In genomic region chr3:129119365-129120100, GRCh38 we compare ENCODE assay signal across 8 cellular contexts. TPM values are rescaled to one million over a fixed set of nuclear protein-coding genes. Genes with fewer than 3 reads are reported as not detected.
DNase-seq lines count a peak whose midpoint lies in the region; ATAC-seq, FAIRE-seq and TF ChIP-seq lines count a peak whose summit lies in the region.

No MANE protein-coding gene starts in this region.

- H3K4me3 Mint-ChIP-seq in progenitor cell of endocrine pancreas (ENCODE audit: low read depth): peak overlapping the region; percentile 88

- H3K9ac ChIP-seq in GM23248 (peak overlapping the region; percentile 92), SU-DHL-6 (ENCODE audit: low read length) (peak overlapping the region; percentile 28; the same call in 1 of the 2 replicates)

- H3K9me3 Mint-ChIP-seq in progenitor cell of endocrine pancreas (ENCODE audit: low read depth): no peaks in the 10 kb centered on the region

- H3K9me2 ChIP-seq in GM23248 (ENCODE audit: insufficient read depth) (no peaks in the 10 kb centered on the region), SU-DHL-6 (replicated peaks; ENCODE audit: insufficient read depth, low read length) (no peaks in the 10 kb centered on the region)

- FAIRE-seq in RCC 7860 (lab: Jason Lieb, UNC): no peak

- intact Hi-C loops in esophagus muscularis mucosa (cut with DNase I): no loop called here

- H3K4me2 ChIP-seq in GM23248 (ENCODE audit: unreplicated experiment): peak overlapping the region; percentile 87
- H3K4me2 ChIP-seq in SU-DHL-6 (ENCODE audit: low read depth, low read length, poor library complexity, severe bottlenecking): no peak overlapping the region

- no peaks in the 10 kb centered on the region for H3K27me3 ChIP-seq in GM23248 (replicated peaks; ENCODE audit: insufficient read depth)
- H3K27me3 ChIP-seq in SU-DHL-6 (ENCODE audit: low read length): no peaks in the 10 kb centered on the region
- no peaks in the 10 kb centered on the region for H3K27me3 ChIP-seq in esophagus muscularis mucosa

- peak overlapping the region; percentile 96 for H3K27ac Mint-ChIP-seq in progenitor cell of endocrine pancreas

- no peaks in the 10 kb centered on the region for H3K9me3 ChIP-seq in GM23248 (ENCODE audit: low read depth)
- no peaks in the 10 kb centered on the region for H3K9me3 ChIP-seq in SU-DHL-6 (ENCODE audit: insufficient read depth, low read length)
- no peaks in the 10 kb centered on the region for H3K9me3 ChIP-seq in esophagus muscularis mucosa

- TF ChIP-seq EP300 in esophagus muscularis mucosa (IDR thresholded peaks at IDR 0.05): no peak

- no peaks in the 10 kb centered on the region for H3K27me3 Mint-ChIP-seq in progenitor cell of endocrine pancreas

- H3K4me3 ChIP-seq in GM23248 (peak overlapping the region; percentile 86), SU-DHL-6 (ENCODE audit: insufficient read depth, low read length, poor library complexity, severe bottlenecking) (no peak overlapping the region), esophagus muscularis mucosa (peak overlapping the region; percentile 72 to 97 (median 88))

- H2AFZ ChIP-seq in GM23248 (peak overlapping the region; percentile 77), SU-DHL-6 (ENCODE audit: low read depth, low read length, severe bottlenecking) (no peak overlapping the region)

- DNase-seq in GM23248 (peak; percentile 11), esophagus muscularis mucosa (ENCODE audit: extremely low spot score) (no peak), progenitor cell of endocrine pancreas (ENCODE audit: low spot score, unreplicated experiment) (no peak), RCC 7860 (ENCODE audit: low spot score) (no peak), retina (no peak), occipital lobe (lab: John Stamatoyannopoulos, UW) (no peak)

- H3K27ac ChIP-seq in GM23248 (peak overlapping the region; percentile 41), SU-DHL-6 (ENCODE audit: low read depth, low read length) (no peak overlapping the region), esophagus muscularis mucosa (replicated peaks in 1 of 4) (peak overlapping the region; percentile 88 to 98 (median 94))

- peaks cover 25% of the 10 kb centered on the region; the same call in 1 of the 2 replicates for H3F3A ChIP-seq in GM23248 (ENCODE audit: insufficient read depth)
- peaks cover 11% of the 10 kb centered on the region for H3F3A ChIP-seq in SU-DHL-6 (ENCODE audit: insufficient read depth)

- H4K20me1 ChIP-seq in GM23248 (ENCODE audit: insufficient read depth) (no peaks in the 10 kb centered on the region), SU-DHL-6 (ENCODE audit: low read depth, low read length) (no peaks in the 10 kb centered on the region)

- in situ Hi-C loops in GM23248 (cut with MboI): no loop called here

- TF ChIP-seq POLR2A in esophagus muscularis mucosa (IDR thresholded peaks at IDR 0.05; ENCODE audit: low read depth): no peak

- H3K79me2 ChIP-seq in GM23248 (ENCODE audit: insufficient read depth): peaks cover 57% of the 10 kb centered on the region
- no peaks in the 10 kb centered on the region for H3K79me2 ChIP-seq in SU-DHL-6 (ENCODE audit: insufficient read depth, low read length)

- H3K4me1 ChIP-seq in GM23248 (ENCODE audit: insufficient read depth) (no peaks in the 10 kb centered on the region; the same call in 1 of the 2 replicates), esophagus muscularis mucosa (peaks cover 26 to 42% (median 37%) of the 10 kb centered on the region in 4 donors)

- peaks cover 55% of the 10 kb centered on the region for H3K4me1 Mint-ChIP-seq in progenitor cell of endocrine pancreas (ENCODE audit: low read depth)

- 68 to 74% methylated on average over 13 of the region's 13 CpGs for WGBS in GM23248 (ENCODE audit: low coverage in 1 of 2, low lambda C conversion rate in 2 of 2, missing lambda C conversion rate in 2 of 2), 2 experiments
- 51% methylated on average over 13 of the region's 13 CpGs for WGBS in esophagus muscularis mucosa

- H3K36me3 Mint-ChIP-seq in progenitor cell of endocrine pancreas (ENCODE audit: insufficient read depth): peaks cover 7% of the 10 kb centered on the region

- H3K36me3 ChIP-seq in GM23248 (ENCODE audit: low read depth) (no peaks in the 10 kb centered on the region), SU-DHL-6 (ENCODE audit: low read length) (no peaks in the 10 kb centered on the region), esophagus muscularis mucosa (peaks cover 0 to 13% (median 11%) of the 10 kb centered on the region in 4 donors)

- no peak for ATAC-seq in activated CD4-positive, CD25-positive, alpha-beta regulatory T cell treated with anti-CD3 and anti-CD28 coated beads, Interleukin-2, amount 50 U/mL, for 24 hours

- no peak for TF ChIP-seq CTCF in SU-DHL-6 (IDR thresholded peaks at IDR 0.05; ENCODE audit: insufficient read depth, low read length, poor library complexity, severe bottlenecking)
- no peak for TF ChIP-seq CTCF in esophagus muscularis mucosa (IDR thresholded peaks at IDR 0.05)
- no peak for TF ChIP-seq CTCF in progenitor cell of endocrine pancreas (IDR thresholded peaks at IDR 0.05; ENCODE audit: unreplicated experiment)

RNA-seq across cellular contexts. Expression of gene RAB43, which starts 2.1 kb away (rescaled TPM):
- total RNA-seq in GM23248 (2014; rRNA removed; shearing (Covaris generic)): 19.7 and 21.6 TPM in 2 replicates
- polyA plus RNA-seq in GM23248 (2016; fragmentation: Nextera tagmentation; extraction: Ambion mirVana): 6.0 and 6.9 TPM in 2 replicates
- total RNA-seq in esophagus muscularis mucosa: 10 to 100 TPM in 3 of 4 donors, 1 to 10 TPM in 1; 7.5 to 18.4 (median 17.6) TPM
- total RNA-seq in progenitor cell of endocrine pancreas: 23.8 and 24.3 TPM in 2 replicates
- total RNA-seq in occipital lobe: 3.3 TPM

RNA-seq across cellular contexts. Expression of gene ISY1, which starts 41.3 kb away (rescaled TPM):
- 28.3 and 33.8 TPM in 2 replicates for total RNA-seq in GM23248 (2014; rRNA removed; shearing (Covaris generic))
- 51.3 and 51.9 TPM in 2 replicates for polyA plus RNA-seq in GM23248 (2016; fragmentation: Nextera tagmentation; extraction: Ambion mirVana)
- total RNA-seq in esophagus muscularis mucosa (10 to 100 TPM; 15.4 to 26.7 (median 18.4) TPM), progenitor cell of endocrine pancreas (34.0 and 37.4 TPM in 2 replicates), occipital lobe (16.8 TPM)

RNA-seq across cellular contexts. Expression of gene GP9, which starts 59.0 kb away (rescaled TPM):
- total RNA-seq in GM23248 (2014; rRNA removed; shearing (Covaris generic)): not detected in 2 replicates
- not detected in 2 replicates for polyA plus RNA-seq in GM23248 (2016; fragmentation: Nextera tagmentation; extraction: Ambion mirVana)
- total RNA-seq in esophagus muscularis mucosa (under 1 TPM in 1 of 4 donors, not detected in 3; 0.50 TPM), progenitor cell of endocrine pancreas (not detected in 2 replicates), occipital lobe (not detected)
